Comparison of ENCODE assay signal across 1 cellular context in genomic region chr2:240793313-240794177, GRCh38.
TF ChIP-seq lines count a peak whose summit lies in the region.

No MANE protein-coding gene starts in this region.

TF ChIP-seq in HepG2, 621 proteins besides CTCF, POLR2A, EP300 and RAD21:
- TF ChIP-seq ZNF280D (CRISPR knock-in tag; IDR thresholded peaks at IDR 0.05) = peak; percentile 40; the same call in 1 of the 2 replicates
- TF ChIP-seq GLI4 (CRISPR knock-in tag; IDR thresholded peaks at IDR 0.05; ENCODE audit: borderline replicate concordance) = no peak
TF ChIP-seq in HepG2: peak in this region for 1.
